Comparison of ENCODE assay signal across 12 cellular contexts in the genomic region with DNA sequence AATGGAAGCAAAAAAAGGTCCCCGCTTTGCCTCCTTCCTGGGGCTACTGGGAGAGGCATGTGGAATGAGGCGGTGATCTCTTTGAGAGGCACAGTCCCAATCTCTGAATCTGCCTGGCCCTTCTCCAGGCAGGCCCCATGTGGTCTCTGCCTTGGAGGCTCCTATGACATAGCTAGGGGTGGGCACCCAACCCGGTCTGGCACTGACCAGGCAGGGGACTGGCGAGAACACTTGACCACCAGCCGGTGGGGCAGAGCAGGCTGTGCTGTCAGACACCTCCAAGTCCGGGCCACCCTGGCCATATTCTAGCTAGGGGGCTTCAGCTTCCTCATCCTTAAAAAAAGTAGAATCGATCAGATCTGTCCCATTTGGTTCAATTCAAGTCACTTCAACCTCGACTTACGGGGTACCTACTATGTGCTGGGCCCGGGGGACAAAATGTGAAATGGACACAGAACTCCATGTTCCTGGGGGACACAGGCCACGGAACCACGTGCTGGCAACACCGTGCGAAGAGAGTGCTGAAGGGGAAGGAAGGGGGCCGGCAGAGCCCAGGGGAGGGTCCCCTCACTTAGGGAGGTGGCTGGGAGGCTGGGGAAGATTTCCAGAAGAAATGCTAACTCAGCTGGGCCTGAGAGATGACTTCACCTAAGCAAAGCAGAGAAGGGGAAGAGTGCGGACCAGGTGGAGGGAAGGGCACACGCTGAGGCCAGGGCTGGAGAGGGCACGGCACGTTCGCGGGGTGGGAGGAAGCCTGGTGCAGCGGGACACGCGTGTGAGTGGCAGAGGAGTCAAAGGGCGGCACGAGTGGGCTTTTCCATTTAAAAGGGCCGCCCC. TPM values are rescaled to one million over a fixed set of nuclear protein-coding genes. Genes with fewer than 3 reads are reported as not detected.
A peak's percentile ranks its signal among the peaks of the same experiment; 100 is the strongest.
DNase-seq lines count a peak whose midpoint lies in the region; FAIRE-seq and TF ChIP-seq lines count a peak whose summit lies in the region.
"Had no signal": no experiment of that assay in that cellular context is flagged by ENCODE, and none has a peak within 500 bp of the region (broad histone marks: within the 10 kb centered on the region; RNA-seq: fewer than 3 reads in every experiment).

No MANE protein-coding gene starts in this region.

- no peaks in the 10 kb centered on the region for H3K36me3 ChIP-seq in adrenal gland (replicated peaks in 1 of 2)
- H3K36me3 ChIP-seq in kidney (ENCODE audit: control insufficient read depth in 1 of 2, insufficient read depth in 2 of 2, low read length in 2 of 2): no peaks in the 10 kb centered on the region
- H3K36me3 ChIP-seq in skeletal muscle satellite cell (ENCODE audit: insufficient read depth, low read length): peaks cover 36% of the 10 kb centered on the region
- H3K36me3 ChIP-seq in WERI-Rb-1: no peaks in the 10 kb centered on the region

- H3K9ac ChIP-seq in kidney (ENCODE audit: low read length in 2 of 2) (peak overlapping the region in 1 of 2 donors; percentile 34), skeletal muscle satellite cell (ENCODE audit: low read depth, low read length) (peak overlapping the region; percentile 73)

- TF ChIP-seq POLR2A in adrenal gland (IDR thresholded peaks at IDR 0.05): no peak

- H3K4me3 ChIP-seq in adrenal gland (no peak overlapping the region), kidney (ENCODE audit: low read length in 2 of 2) (no peak overlapping the region), skeletal muscle satellite cell (ENCODE audit: low read length) (no peak overlapping the region), WERI-Rb-1 (ENCODE audit: low read depth, low read length) (no peak overlapping the region)

- peaks cover 10 to 65% of the 10 kb centered on the region in 2 donors for H3K4me1 ChIP-seq in adrenal gland (replicated peaks in 1 of 2)
- H3K4me1 ChIP-seq in kidney (ENCODE audit: control insufficient read depth in 1 of 2, insufficient read depth in 1 of 2, low read depth in 1 of 2, low read length in 2 of 2): peaks cover 26 to 66% of the 10 kb centered on the region in 2 donors
- H3K4me1 ChIP-seq in skeletal muscle satellite cell (ENCODE audit: control insufficient read depth, insufficient read depth, low read length): peaks cover 82% of the 10 kb centered on the region

- intact Hi-C loops in adrenal gland (cut with DNase I) (no loop called here), kidney (cut with DNase I) (no loop called here)

- TF ChIP-seq CTCF in adrenal gland (IDR thresholded peaks at IDR 0.05) (no peak), kidney (IDR thresholded peaks at IDR 0.05; ENCODE audit: borderline replicate concordance, extremely low read depth, insufficient read depth) (no peak), WERI-Rb-1 (IDR thresholded peaks at IDR 0.05; ENCODE audit: low read depth, low read length) (no peak)

- DNase-seq in EH (ENCODE audit: low read depth) (peak; percentile 45), adrenal gland (peak in 1 of 7 donors; percentile 26), kidney (no peak), activated T-cell treated with anti-CD3 and anti-CD28 coated beads for 4 hours (no peak), WERI-Rb-1 (no peak), OCI-M2 (lab: John Stamatoyannopoulos, UW; ENCODE audit: unreplicated experiment) (no peak)
- DNase-seq in activated naive CD4-positive, alpha-beta T cell treated with anti-CD3 and anti-CD28 coated beads, Interleukin-2, amount 50 U/mL, for 16 hours: no peak
- DNase-seq: activated CD4-positive, CD25-positive, alpha-beta regulatory T cell treated with anti-CD3 and anti-CD28 coated beads, Interleukin-2, amount 50 U/mL, for 72 hours; KG1; NCI-H1694; stimulated activated CD4-positive, alpha-beta T cell treated with anti-CD3 and anti-CD28 coated beads, Interleukin-15, amount 100 ng/mL, for 24 hours had no signal

- H3K9me3 ChIP-seq in adrenal gland (replicated peaks in 1 of 3) (no peaks in the 10 kb centered on the region), kidney (ENCODE audit: control insufficient read depth in 1 of 2, low read length in 2 of 2) (no peaks in the 10 kb centered on the region), skeletal muscle satellite cell (replicated peaks; ENCODE audit: low read length) (no peaks in the 10 kb centered on the region), WERI-Rb-1 (ENCODE audit: severe bottlenecking) (no peaks in the 10 kb centered on the region)

- H3K27ac ChIP-seq in adrenal gland (peak overlapping the region in 3 of 5 donors; percentile 33 to 79 (median 66)), kidney (ENCODE audit: low read depth in 2 of 2, low read length in 2 of 2) (peak overlapping the region; percentile 76 to 86), WERI-Rb-1 (no peak overlapping the region)

- no peak for FAIRE-seq in kidney (lab: Jason Lieb, UNC)

- H3K27me3 ChIP-seq in adrenal gland: no peaks in the 10 kb centered on the region
- H3K27me3 ChIP-seq in skeletal muscle satellite cell (ENCODE audit: control insufficient read depth, insufficient read depth, low read length): no peaks in the 10 kb centered on the region
- no peaks in the 10 kb centered on the region for H3K27me3 ChIP-seq in WERI-Rb-1 (ENCODE audit: insufficient read depth, low read depth, severe bottlenecking)

- WGBS in adrenal gland, 4 donors: 75 to 85% (median 80%) methylated on average over 27 of the region's 27 CpGs

- H3K4me2 ChIP-seq in skeletal muscle satellite cell (ENCODE audit: low read length): peak overlapping the region; percentile 24

RNA-seq across cellular contexts. Expression of gene HSPG2, which starts 33.3 kb away (rescaled TPM):
- total RNA-seq in adrenal gland (100 to 1,000 TPM; 232 to 558 (median 316) TPM), kidney (510 TPM)
- polyA plus RNA-seq in adrenal gland (100 to 1,000 TPM in 2 of 3 donors, 10 to 100 TPM in 1; 38.7 to 394 (median 156) TPM), kidney (ENCODE audit: insufficient read depth, low read depth, low replicate concordance) (60.4 TPM)
- total RNA-seq in skeletal muscle satellite cell (2012; rRNA removed): 149 and 214 TPM in 2 replicates
